ENCODE assay signal across 1 cellular context in the genomic region with DNA sequence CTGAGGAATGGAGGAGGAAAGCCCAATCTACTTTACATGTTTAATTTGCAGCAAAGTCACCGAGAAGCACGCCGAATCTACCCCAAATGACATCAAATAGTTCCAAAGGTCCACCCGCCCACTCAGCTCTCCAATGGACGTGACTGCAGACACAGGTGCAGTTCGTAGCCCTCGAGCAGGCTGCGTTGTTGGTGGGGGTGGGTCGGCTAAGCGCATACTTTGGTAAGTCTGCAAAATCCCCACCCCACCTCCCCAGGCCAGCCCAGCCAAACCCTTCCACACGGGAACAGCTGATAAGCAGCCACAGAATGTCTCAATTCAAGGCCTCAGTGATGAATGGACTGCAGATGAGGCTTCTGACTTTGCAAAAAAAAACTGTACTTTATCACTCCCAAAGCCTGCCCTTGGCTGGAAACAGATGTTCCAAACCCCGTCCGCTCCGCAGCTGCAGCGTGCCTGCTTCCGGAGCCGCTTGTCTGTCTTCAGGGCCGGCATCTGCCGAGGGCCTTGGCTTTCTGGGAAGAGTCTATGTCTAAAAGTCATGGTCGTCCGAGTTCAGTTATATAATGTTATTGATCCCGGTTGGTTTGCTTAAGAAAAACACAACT.
TF ChIP-seq lines count a peak whose summit lies in the region.

No MANE protein-coding gene starts in this region.

TF ChIP-seq in K562, 482 proteins besides CTCF, POLR2A, EP300 and RAD21 (continued from another document and continues in another):
- TF ChIP-seq, protein P1, sequence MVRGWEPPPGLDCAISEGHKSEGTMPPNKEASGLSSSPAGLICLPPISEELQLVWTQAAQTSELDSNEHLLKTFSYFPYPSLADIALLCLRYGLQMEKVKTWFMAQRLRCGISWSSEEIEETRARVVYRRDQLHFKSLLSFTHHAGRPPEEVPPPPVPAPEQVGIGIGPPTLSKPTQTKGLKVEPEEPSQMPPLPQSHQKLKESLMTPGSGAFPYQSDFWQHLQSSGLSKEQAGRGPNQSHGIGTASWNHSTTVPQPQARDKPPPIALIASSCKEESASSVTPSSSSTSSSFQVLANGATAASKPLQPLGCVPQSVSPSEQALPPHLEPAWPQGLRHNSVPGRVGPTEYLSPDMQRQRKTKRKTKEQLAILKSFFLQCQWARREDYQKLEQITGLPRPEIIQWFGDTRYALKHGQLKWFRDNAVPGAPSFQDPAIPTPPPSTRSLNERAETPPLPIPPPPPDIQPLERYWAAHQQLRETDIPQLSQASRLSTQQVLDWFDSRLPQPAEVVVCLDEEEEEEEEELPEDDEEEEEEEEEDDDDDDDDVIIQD (CRISPR knock-in tag; IDR thresholded peaks at IDR 0.05), result no peak
- 0 out of 2 replicates have a peak, but pooled peaks have one; percentile 42 for TF ChIP-seq CBX5 (IDR thresholded peaks at IDR 0.05; ENCODE audit: borderline replicate concordance, low read depth)
- TF ChIP-seq STAT5A (IDR thresholded peaks at IDR 0.05; ENCODE audit: borderline replicate concordance, low read length), result peak; percentile 93
- TF ChIP-seq, protein P2, sequence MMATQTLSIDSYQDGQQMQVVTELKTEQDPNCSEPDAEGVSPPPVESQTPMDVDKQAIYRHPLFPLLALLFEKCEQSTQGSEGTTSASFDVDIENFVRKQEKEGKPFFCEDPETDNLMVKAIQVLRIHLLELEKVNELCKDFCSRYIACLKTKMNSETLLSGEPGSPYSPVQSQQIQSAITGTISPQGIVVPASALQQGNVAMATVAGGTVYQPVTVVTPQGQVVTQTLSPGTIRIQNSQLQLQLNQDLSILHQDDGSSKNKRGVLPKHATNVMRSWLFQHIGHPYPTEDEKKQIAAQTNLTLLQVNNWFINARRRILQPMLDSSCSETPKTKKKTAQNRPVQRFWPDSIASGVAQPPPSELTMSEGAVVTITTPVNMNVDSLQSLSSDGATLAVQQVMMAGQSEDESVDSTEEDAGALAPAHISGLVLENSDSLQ (IDR thresholded peaks at IDR 0.05), result peak; percentile 88
- TF ChIP-seq ZNF695 (CRISPR knock-in tag; IDR thresholded peaks at IDR 0.05), result no peak
- TF ChIP-seq E2F1 (CRISPR knock-in tag; IDR thresholded peaks at IDR 0.05), result 0 out of 2 replicates have a peak, but pooled peaks have one; percentile 34
- TF ChIP-seq ATF7 (IDR thresholded peaks at IDR 0.05), result peak; percentile 84
- peak; percentile 22; the same call in 1 of the 2 replicates for TF ChIP-seq POLR2G (IDR thresholded peaks at IDR 0.05; ENCODE audit: low read depth, low read length)
- TF ChIP-seq, protein P3, sequence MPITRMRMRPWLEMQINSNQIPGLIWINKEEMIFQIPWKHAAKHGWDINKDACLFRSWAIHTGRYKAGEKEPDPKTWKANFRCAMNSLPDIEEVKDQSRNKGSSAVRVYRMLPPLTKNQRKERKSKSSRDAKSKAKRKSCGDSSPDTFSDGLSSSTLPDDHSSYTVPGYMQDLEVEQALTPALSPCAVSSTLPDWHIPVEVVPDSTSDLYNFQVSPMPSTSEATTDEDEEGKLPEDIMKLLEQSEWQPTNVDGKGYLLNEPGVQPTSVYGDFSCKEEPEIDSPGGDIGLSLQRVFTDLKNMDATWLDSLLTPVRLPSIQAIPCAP (CRISPR knock-in tag; IDR thresholded peaks at IDR 0.05; ENCODE audit: borderline replicate concordance), result no peak
- peak; percentile 57; the same call in 1 of the 2 replicates for TF ChIP-seq TCF7 (IDR thresholded peaks at IDR 0.05; ENCODE audit: borderline replicate concordance)
- TF ChIP-seq SREBF2 (CRISPR knock-in tag; IDR thresholded peaks at IDR 0.05), result no peak
- peak; percentile 97 for TF ChIP-seq GATA2 (CRISPR knock-in tag; IDR thresholded peaks at IDR 0.05)
- TF ChIP-seq ZC3H4 (CRISPR knock-in tag; IDR thresholded peaks at IDR 0.05; ENCODE audit: borderline replicate concordance), result no peak
- TF ChIP-seq SMC3 (conservative IDR thresholded peaks at IDR 0.05; ENCODE audit: insufficient read depth, low read depth, low read length), result no peak
- TF ChIP-seq NFRKB (IDR thresholded peaks at IDR 0.05; ENCODE audit: low read depth), result 0 out of 2 replicates have a peak, but pooled peaks have one; percentile 34
- TF ChIP-seq L3MBTL2 (IDR thresholded peaks at IDR 0.05), result peak; percentile 86
- peak; percentile 92 for TF ChIP-seq ZKSCAN8 (CRISPR knock-in tag; IDR thresholded peaks at IDR 0.05)
- no peak for TF ChIP-seq SMAD1 (IDR thresholded peaks at IDR 0.05; ENCODE audit: low read depth, low read length, partially characterized antibody)
- TF ChIP-seq TAF1 (IDR thresholded peaks at IDR 0.05; ENCODE audit: control insufficient read depth, extremely low read depth, insufficient read depth, low read length, severe bottlenecking), result peak; percentile 26
- peak; percentile 95 for TF ChIP-seq ZNF644 (tag; IDR thresholded peaks at IDR 0.05; ENCODE audit: low read depth)
- no peak for TF ChIP-seq HNRNPUL1 (IDR thresholded peaks at IDR 0.05; ENCODE audit: low read length)
- TF ChIP-seq, protein P4, sequence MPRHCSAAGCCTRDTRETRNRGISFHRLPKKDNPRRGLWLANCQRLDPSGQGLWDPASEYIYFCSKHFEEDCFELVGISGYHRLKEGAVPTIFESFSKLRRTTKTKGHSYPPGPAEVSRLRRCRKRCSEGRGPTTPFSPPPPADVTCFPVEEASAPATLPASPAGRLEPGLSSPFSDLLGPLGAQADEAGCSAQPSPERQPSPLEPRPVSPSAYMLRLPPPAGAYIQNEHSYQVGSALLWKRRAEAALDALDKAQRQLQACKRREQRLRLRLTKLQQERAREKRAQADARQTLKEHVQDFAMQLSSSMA (CRISPR knock-in tag; IDR thresholded peaks at IDR 0.05), result no peak
- peak; percentile 96 for TF ChIP-seq NFE2 (IDR thresholded peaks at IDR 0.05; ENCODE audit: low read depth)
- TF ChIP-seq MEF2A (IDR thresholded peaks at IDR 0.05; ENCODE audit: control insufficient read depth, low read depth, low read length), result peak; percentile 26; the same call in 1 of the 2 replicates
- TF ChIP-seq NFE2L1 (tag; IDR thresholded peaks at IDR 0.05; ENCODE audit: borderline replicate concordance, low read depth), result no peak
- peak; percentile 65 for TF ChIP-seq MYNN (IDR thresholded peaks at IDR 0.05)
- no peak for TF ChIP-seq MYNN (CRISPR knock-in tag; IDR thresholded peaks at IDR 0.05)
- TF ChIP-seq CEBPG (CRISPR knock-in tag; IDR thresholded peaks at IDR 0.05), result peak; percentile 73
- peak in 1 of 2 experiments; percentile 38; a peak in 1 of 4 replicates for TF ChIP-seq CEBPG (tag; conservative IDR thresholded peaks at IDR 0.05 in 1 of 2, IDR thresholded peaks at IDR 0.05 in 1 of 2)
- no peak for TF ChIP-seq POLR2AphosphoS2 (IDR thresholded peaks at IDR 0.05; ENCODE audit: low read length)
- peak; percentile 99 for TF ChIP-seq DACH1 (IDR thresholded peaks at IDR 0.05; ENCODE audit: partially characterized antibody)
- TF ChIP-seq, protein P5, sequence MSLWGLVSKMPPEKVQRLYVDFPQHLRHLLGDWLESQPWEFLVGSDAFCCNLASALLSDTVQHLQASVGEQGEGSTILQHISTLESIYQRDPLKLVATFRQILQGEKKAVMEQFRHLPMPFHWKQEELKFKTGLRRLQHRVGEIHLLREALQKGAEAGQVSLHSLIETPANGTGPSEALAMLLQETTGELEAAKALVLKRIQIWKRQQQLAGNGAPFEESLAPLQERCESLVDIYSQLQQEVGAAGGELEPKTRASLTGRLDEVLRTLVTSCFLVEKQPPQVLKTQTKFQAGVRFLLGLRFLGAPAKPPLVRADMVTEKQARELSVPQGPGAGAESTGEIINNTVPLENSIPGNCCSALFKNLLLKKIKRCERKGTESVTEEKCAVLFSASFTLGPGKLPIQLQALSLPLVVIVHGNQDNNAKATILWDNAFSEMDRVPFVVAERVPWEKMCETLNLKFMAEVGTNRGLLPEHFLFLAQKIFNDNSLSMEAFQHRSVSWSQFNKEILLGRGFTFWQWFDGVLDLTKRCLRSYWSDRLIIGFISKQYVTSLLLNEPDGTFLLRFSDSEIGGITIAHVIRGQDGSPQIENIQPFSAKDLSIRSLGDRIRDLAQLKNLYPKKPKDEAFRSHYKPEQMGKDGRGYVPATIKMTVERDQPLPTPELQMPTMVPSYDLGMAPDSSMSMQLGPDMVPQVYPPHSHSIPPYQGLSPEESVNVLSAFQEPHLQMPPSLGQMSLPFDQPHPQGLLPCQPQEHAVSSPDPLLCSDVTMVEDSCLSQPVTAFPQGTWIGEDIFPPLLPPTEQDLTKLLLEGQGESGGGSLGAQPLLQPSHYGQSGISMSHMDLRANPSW (CRISPR knock-in tag; IDR thresholded peaks at IDR 0.05), result no peak
- no peak for TF ChIP-seq ZHX1 (conservative IDR thresholded peaks at IDR 0.05; ENCODE audit: low read length)
- peak; percentile 25 to 48; a peak in 2 of 4 replicates for TF ChIP-seq FOXK2 (conservative IDR thresholded peaks at IDR 0.05 in 1 of 2, IDR thresholded peaks at IDR 0.05 in 1 of 2; ENCODE audit: low read depth in 2 of 2)
- TF ChIP-seq PURB (CRISPR knock-in tag; IDR thresholded peaks at IDR 0.05; ENCODE audit: low read depth), result no peak
- peak; percentile 78 for TF ChIP-seq FOSL1 (tag; conservative IDR thresholded peaks at IDR 0.05)
- TF ChIP-seq HIVEP1 (CRISPR knock-in tag; IDR thresholded peaks at IDR 0.05), result no peak
- TF ChIP-seq, protein P6, sequence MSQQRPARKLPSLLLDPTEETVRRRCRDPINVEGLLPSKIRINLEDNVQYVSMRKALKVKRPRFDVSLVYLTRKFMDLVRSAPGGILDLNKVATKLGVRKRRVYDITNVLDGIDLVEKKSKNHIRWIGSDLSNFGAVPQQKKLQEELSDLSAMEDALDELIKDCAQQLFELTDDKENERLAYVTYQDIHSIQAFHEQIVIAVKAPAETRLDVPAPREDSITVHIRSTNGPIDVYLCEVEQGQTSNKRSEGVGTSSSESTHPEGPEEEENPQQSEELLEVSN (IDR thresholded peaks at IDR 0.05; ENCODE audit: borderline replicate concordance in 1 of 2, extremely low read depth in 1 of 2, insufficient read depth in 1 of 2, insufficient read length in 1 of 2, low read depth in 1 of 2, low read length in 1 of 2, poor library complexity in 1 of 2, severe bottlenecking in 1 of 2), result peak in 1 of 2 experiments; percentile 59
- TF ChIP-seq RBFOX2 (IDR thresholded peaks at IDR 0.05; ENCODE audit: low read depth, low read length), result peak; percentile 55
- peak; percentile 34; the same call in 1 of the 2 replicates for TF ChIP-seq EHMT2 (IDR thresholded peaks at IDR 0.05)
- TF ChIP-seq ZNF3 (CRISPR knock-in tag; IDR thresholded peaks at IDR 0.05), result no peak
- peak; percentile 54 for TF ChIP-seq PRDM10 (IDR thresholded peaks at IDR 0.05; ENCODE audit: partially characterized antibody)
- peak; percentile 93 for TF ChIP-seq BACH1 (tag; IDR thresholded peaks at IDR 0.05)
- TF ChIP-seq KDM2B (CRISPR knock-in tag; IDR thresholded peaks at IDR 0.05), result 0 out of 2 replicates have a peak, but pooled peaks have one; percentile 47
